12 cellular contexts compared by ENCODE assay signal in the genomic region with DNA sequence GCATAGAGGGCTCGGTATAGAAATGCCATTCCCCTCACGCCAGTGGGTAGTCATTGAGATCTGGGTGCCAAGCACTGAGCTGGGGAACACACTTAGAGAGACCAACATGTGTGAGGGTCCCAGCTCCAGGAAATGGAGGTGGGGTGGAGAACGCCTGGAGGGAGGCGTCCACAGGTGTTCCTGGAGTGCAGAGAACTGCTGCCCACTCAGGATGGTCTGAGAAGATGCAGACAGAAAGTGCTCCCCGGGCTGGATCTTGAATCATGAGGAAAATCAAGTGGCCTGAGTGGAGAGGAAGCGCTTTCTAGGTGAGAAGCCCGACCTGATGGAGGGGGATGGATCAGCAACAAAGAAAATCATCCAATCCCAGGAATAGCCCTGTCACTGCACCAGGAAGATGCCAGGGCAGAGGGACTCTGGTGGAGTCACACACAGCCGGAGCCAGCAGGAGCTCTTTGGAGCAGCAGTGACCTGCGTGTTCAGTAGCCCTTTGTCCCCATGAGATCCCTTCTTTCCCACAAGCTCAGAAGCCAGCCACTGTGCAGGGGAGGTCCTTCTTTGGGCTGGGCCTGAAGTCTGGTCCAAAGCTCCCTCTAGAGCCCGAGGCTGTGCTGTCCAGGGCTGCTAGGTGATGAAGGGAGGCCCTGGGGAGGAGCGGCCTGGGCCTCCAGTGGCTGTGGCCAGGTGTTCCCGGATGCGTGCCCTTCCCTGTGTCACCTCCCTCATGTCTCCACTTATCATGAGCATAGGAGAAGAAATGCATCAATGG.
A peak's percentile ranks its signal among the peaks of the same experiment; 100 is the strongest.
DNase-seq lines count a peak whose midpoint lies in the region; ATAC-seq and TF ChIP-seq lines count a peak whose summit lies in the region.
"Had no signal": no experiment of that assay in that cellular context is flagged by ENCODE, and none has a peak within 500 bp of the region (broad histone marks: within the 10 kb centered on the region; RNA-seq: fewer than 3 reads in every experiment).

No MANE protein-coding gene starts in this region.

- TF ChIP-seq CTCF in heart left ventricle (IDR thresholded peaks at IDR 0.05) (peak in 11 of 12 donors; percentile 8 to 59 (median 41)), body of pancreas (IDR thresholded peaks at IDR 0.05) (peak in 2 of 7 experiments; percentile 8 to 29), uterus (IDR thresholded peaks at IDR 0.05) (no peak)

- no peaks in the 10 kb centered on the region for H3K27me3 ChIP-seq in heart left ventricle
- H3K27me3 ChIP-seq in body of pancreas, result no peaks in the 10 kb centered on the region
- no peaks in the 10 kb centered on the region for H3K27me3 ChIP-seq in uterus
- H3K27me3 ChIP-seq: Peyer's patch had no signal

- whole genome bisulfite sequencing in heart left ventricle, 4 donors, result 64 to 82% (median 73%) methylated on average over 12 to 13 of the region's 13 CpGs
- WGBS in body of pancreas, 2 donors, result 78 to 93% methylated on average over 11 to 13 of the region's 13 CpGs

- H3K4me1 ChIP-seq in heart left ventricle (peaks cover 4 to 63% (median 37%) of the 10 kb centered on the region in 12 donors), body of pancreas (peaks cover 68% of the 10 kb centered on the region), uterus (peaks cover 0 to 4% of the 10 kb centered on the region in 2 donors)

- intact Hi-C loops in heart left ventricle (cut with DNase I), result loop anchor here in 8 of 10 donors (2.0 to 5.0 kb wide), 2 partner anchors 112 to 113 kb away; partner anchors contain the start of gene RNF144A (in 8 of the 8)
- intact Hi-C loops in Right ventricle myocardium inferior (cut with DNase I), result loop anchor here (5.0 kb wide), 1 partner anchor 112 kb away; the partner anchor contains the start of gene RNF144A
- intact Hi-C loops in body of pancreas (cut with DNase I), result loop anchor here (10.0 kb wide), 1 partner anchor 55 kb away; no protein-coding TSS in a partner anchor
- intact Hi-C loops in uterus (cut with DNase I; ENCODE audit: low total_unique reads), result loop anchor here (10.0 kb wide), 1 partner anchor 115 kb away; the partner anchor contains the start of gene RNF144A

- no peak overlapping the region for H3K4me3 ChIP-seq in heart left ventricle
- H3K4me3 ChIP-seq in body of pancreas, result no peak overlapping the region
- no peak overlapping the region for H3K4me3 ChIP-seq in uterus
- H3K4me3 ChIP-seq: Peyer's patch had no signal

- in situ Hi-C loops in G401 (cut with HindIII; ENCODE audit: low sequenced_read_pairs), result no loop called here

- H3K36me3 ChIP-seq in heart left ventricle, result peaks cover 0 to 57% (median 32%) of the 10 kb centered on the region in 9 donors
- peaks cover 0 to 1% of the 10 kb centered on the region in 2 donors for H3K36me3 ChIP-seq in body of pancreas (replicated peaks in 1 of 2; ENCODE audit: insufficient read depth in 1 of 2, low read depth in 2 of 2)
- no peaks in the 10 kb centered on the region for H3K36me3 ChIP-seq in uterus

- peak overlapping the region; percentile 29 to 81 (median 62) for H3K27ac ChIP-seq in heart left ventricle
- H3K27ac ChIP-seq in body of pancreas, result peak overlapping the region; percentile 4 to 82 (median 47)
- peak overlapping the region; percentile 7 to 14 for H3K27ac ChIP-seq in uterus
- H3K27ac ChIP-seq: Peyer's patch had no signal

- TF ChIP-seq POLR2A in heart left ventricle (IDR thresholded peaks at IDR 0.05) (no peak), body of pancreas (IDR thresholded peaks at IDR 0.05) (no peak), uterus (IDR thresholded peaks at IDR 0.05) (no peak)

- DNase-seq in heart left ventricle (peak in 3 of 5 donors; percentile 49 to 68 (median 51)), Right ventricle myocardium inferior (ENCODE audit: missing footprints) (no peak), body of pancreas (peak in 1 of 4 donors; percentile 57), medulla oblongata (ENCODE audit: extremely low spot score) (peak; percentile 76), uterus (no peak), G401 (ENCODE audit: low spot score) (no peak), HuH-7.5 (ENCODE audit: low spot score) (no peak), HCEC 1CT (no peak)
- DNase-seq: EL, H7, NCI-H1417 treated with DMSO at 0.1 percent for 48 hours, Peyer's patch had no signal

- H3K9me3 ChIP-seq in heart left ventricle, result no peaks in the 10 kb centered on the region
- H3K9me3 ChIP-seq in body of pancreas, result no peaks in the 10 kb centered on the region
- no peaks in the 10 kb centered on the region for H3K9me3 ChIP-seq in uterus
- H3K9me3 ChIP-seq: Peyer's patch had no signal

- ATAC-seq in heart left ventricle, result peak; percentile 53 to 71 (median 60)
- no peak for ATAC-seq in Right ventricle myocardium inferior
- no peak for ATAC-seq in body of pancreas

Comparison
In these comparisons a context has a peak if more than half of its experiments do, and no peak if none do; other contexts are left out.
1. ATAC-seq: peak in heart left ventricle (4 of 4); none in Right ventricle myocardium inferior (single experiment) and body of pancreas (single experiment).
2. DNase-seq: peak in heart left ventricle (3 of 5) and medulla oblongata (single experiment); none in Right ventricle myocardium inferior (single experiment), uterus (0 of 2), G401 (single experiment), HuH-7.5 (single experiment) and HCEC 1CT (single experiment).
3. H3K27ac ChIP-seq: peak in every context shown above with its lines; median percentile 62 in heart left ventricle; 47 in body of pancreas; 10 in uterus.
4. CTCF ChIP-seq: peak in heart left ventricle (11 of 12); none in uterus (0 of 4).